Comparison of ENCODE assay signal across 9 cellular contexts in genomic region chr4:113049421-113050355, GRCh38. TPM values are rescaled to one million over a fixed set of nuclear protein-coding genes. Genes with fewer than 3 reads are reported as not detected.
DNase-seq lines count a peak whose midpoint lies in the region; ATAC-seq and TF ChIP-seq lines count a peak whose summit lies in the region.
"Had no signal": no experiment of that assay in that cellular context is flagged by ENCODE, and none has a peak within 500 bp of the region (broad histone marks: within the 10 kb centered on the region; RNA-seq: fewer than 3 reads in every experiment).

Gene ANK2, plus strand, starts transcription at chr4:113049653. Its CDS starts 76 bp downstream, at chr4:113049729.

- H3K36me3 ChIP-seq in gastroesophageal sphincter: no peaks in the 10 kb centered on the region
- H3K36me3 ChIP-seq in osteoblast (ENCODE audit: insufficient read depth, low read length): no peaks in the 10 kb centered on the region
- no peaks in the 10 kb centered on the region for H3K36me3 ChIP-seq in aorta (ENCODE audit: control insufficient read depth in 1 of 2, insufficient read depth in 2 of 2, low read length in 1 of 2)

- TF ChIP-seq EP300 in gastroesophageal sphincter (IDR thresholded peaks at IDR 0.05): no peak

- H3K27ac ChIP-seq in gastroesophageal sphincter (peak within 1 kb of the TSS in 3 of 4 donors; percentile 2 to 63 (median 21)), osteoblast (ENCODE audit: low read depth, low read length) (no peak within 1 kb of the TSS), aorta (ENCODE audit: low read depth in 1 of 2, low read length in 2 of 2) (no peak within 1 kb of the TSS)

- no peaks in the 10 kb centered on the region for H4K20me1 ChIP-seq in osteoblast (ENCODE audit: insufficient read depth, low read length)

- H3K27me3 ChIP-seq in gastroesophageal sphincter: no peaks in the 10 kb centered on the region
- peaks cover 2% of the 10 kb centered on the region for H3K27me3 ChIP-seq in osteoblast (ENCODE audit: insufficient read depth, low read length)
- H3K27me3 ChIP-seq in aorta (ENCODE audit: control insufficient read depth in 1 of 2, insufficient read depth in 2 of 2, low read length in 1 of 2): no peaks in the 10 kb centered on the region

- peak; percentile 83 for DNase-seq in ELF-1 (ENCODE audit: low read depth, low spot score)
- DNase-seq in NCI-H748 (lab: John Stamatoyannopoulos, UW; ENCODE audit: unreplicated experiment): peak; percentile 97
- peak; percentile 3 for DNase-seq in osteoblast (ENCODE audit: insufficient read length, low spot score, missing footprints)
- no peak for DNase-seq in GM13977 (ENCODE audit: low spot score)
- DNase-seq in aorta: no peak
- no peak for DNase-seq in HCEC 1CT
- DNase-seq: naive B cell had no signal

- ATAC-seq in gastroesophageal sphincter (no peak), aorta (ENCODE audit: low FRiP score) (no peak), HG03354 (IDR thresholded peaks at IDR 0.05; ENCODE audit: poor library complexity, severe bottlenecking, unreplicated experiment) (no peak)

- intact Hi-C loops in aorta (cut with DNase I): no loop called here

- no peaks in the 10 kb centered on the region for H3K79me2 ChIP-seq in osteoblast (ENCODE audit: insufficient read depth, low read length)

- peak within 1 kb of the TSS; percentile 41 for H3K4me2 ChIP-seq in osteoblast (ENCODE audit: insufficient read depth, low read length)

- in situ Hi-C loops in GM13977 (cut with MboI; ENCODE audit: low pct_unique_long_range_greater_than_20kb, low sequenced_read_pairs, unreplicated experiment): no loop called here

- peak within 1 kb of the TSS; percentile 33 to 44 for H3K4me3 ChIP-seq in gastroesophageal sphincter
- no peak within 1 kb of the TSS for H3K4me3 ChIP-seq in osteoblast (ENCODE audit: insufficient read depth, low read length)
- no peak within 1 kb of the TSS for H3K4me3 ChIP-seq in aorta (ENCODE audit: low read length in 2 of 2)

- H2AFZ ChIP-seq in osteoblast (ENCODE audit: low read length): no peak within 1 kb of the TSS

- 2 to 7% methylated on average over 6 to 20 of the region's 20 CpGs for WGBS in gastroesophageal sphincter (ENCODE audit: low coverage in 1 of 2), 2 donors
- 8% methylated on average over 20 of the region's 20 CpGs for WGBS in aorta, 2 donors

- H3K4me1 ChIP-seq in gastroesophageal sphincter (peaks cover 0 to 13% (median 0%) of the 10 kb centered on the region in 3 donors), osteoblast (ENCODE audit: insufficient read depth, low read length) (peaks cover 9% of the 10 kb centered on the region), aorta (ENCODE audit: control insufficient read depth in 1 of 2, insufficient read depth in 2 of 2, low read length in 2 of 2) (no peaks in the 10 kb centered on the region)

- no peak for TF ChIP-seq POLR2A in gastroesophageal sphincter (IDR thresholded peaks at IDR 0.05)

- H3K9me3 ChIP-seq in gastroesophageal sphincter: no peaks in the 10 kb centered on the region
- H3K9me3 ChIP-seq in osteoblast (ENCODE audit: low read depth, low read length): no peaks in the 10 kb centered on the region
- no peaks in the 10 kb centered on the region for H3K9me3 ChIP-seq in aorta (ENCODE audit: control insufficient read depth, low read length)

- TF ChIP-seq CTCF in gastroesophageal sphincter (IDR thresholded peaks at IDR 0.05) (no peak), osteoblast (IDR thresholded peaks at IDR 0.05; ENCODE audit: extremely low read depth, low read depth, low read length) (no peak), GM13977 (IDR thresholded peaks at IDR 0.05; ENCODE audit: extremely low read depth, insufficient read depth, missing control alignments) (no peak)

RNA-seq across cellular contexts. Expression of gene ANK2, which starts in this region (rescaled TPM):
- total RNA-seq in gastroesophageal sphincter: 100 to 1,000 TPM in 1 of 4 donors, 10 to 100 TPM in 3; 84.9 to 104 (median 91.5) TPM
- total RNA-seq in osteoblast: 68.4 and 79.6 TPM in 2 replicates
- 100 to 1,000 TPM in 1 of 2 donors, 10 to 100 TPM in 1; 64.4 to 117 TPM for total RNA-seq in aorta
- polyA plus RNA-seq in aorta: 1 to 10 TPM; 1.6 to 8.7 TPM

Comparison
In these comparisons a context has a peak if more than half of its experiments do, and no peak if none do; other contexts are left out.
1. DNase-seq: peak in ELF-1 (single experiment), NCI-H748 (single experiment) and osteoblast (single experiment); none in GM13977 (single experiment), aorta (0 of 2) and HCEC 1CT (single experiment).
2. H3K27ac ChIP-seq: peak in gastroesophageal sphincter (3 of 4); none in osteoblast (single experiment) and aorta (0 of 2).
3. H3K4me3 ChIP-seq: peak in gastroesophageal sphincter (2 of 2); none in osteoblast (single experiment) and aorta (0 of 2).